In the genomic region with DNA sequence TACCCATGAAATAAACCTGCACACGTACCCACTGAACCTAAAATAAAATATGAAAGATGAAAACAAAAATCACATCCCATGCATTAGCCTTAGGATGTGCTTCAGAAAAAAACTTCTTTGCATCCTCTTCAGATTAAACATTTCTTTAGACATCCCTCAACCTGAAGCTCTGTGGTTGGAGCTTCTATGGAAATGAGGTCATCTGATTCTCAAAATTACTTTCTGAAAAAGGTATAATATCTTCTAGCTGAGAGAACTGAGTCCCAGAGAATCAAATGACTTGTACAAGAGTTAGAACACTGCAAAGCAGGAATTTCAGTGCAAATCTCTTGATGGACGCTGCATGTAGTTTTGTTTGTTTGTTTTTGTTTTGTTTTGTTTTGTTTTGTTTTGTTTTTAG, we compare ENCODE assay signal across 29 cellular contexts.
"Had no signal": no experiment of that assay in that cellular context is flagged by ENCODE, and none has a peak within 500 bp of the region (broad histone marks: within the 10 kb centered on the region; RNA-seq: fewer than 3 reads in every experiment).

No MANE protein-coding gene starts in this region.

- H3K36me3 ChIP-seq: MG63, Peyer's patch had no signal

- H3K4me3 Mint-ChIP-seq: activated B cell treated with CpG ODN at 0.5 μM for 24 hours; activated CD8-positive, alpha-beta T cell treated with anti-CD3 and anti-CD28 coated beads for 36 hours; activated naive CD4-positive, alpha-beta T cell treated with anti-CD3 and anti-CD28 coated beads, Interleukin-2, amount 10 ng/mL, durations not matched to agents 7 days and 5 days; activated naive CD8-positive, alpha-beta T cell; activated naive CD8-positive, alpha-beta T cell treated with anti-CD3 and anti-CD28 coated beads, Interleukin-2, amount 50 U/mL, for 24 hours; brain had no signal

- DNase-seq: activated B cell treated with CpG ODN at 0.5 μM for 24 hours; activated CD4-positive, alpha-beta T cell treated with anti-CD3 and anti-CD28 coated beads for 48 hours; activated CD4-positive, CD25-positive, alpha-beta regulatory T cell treated with anti-CD3 and anti-CD28 coated beads, Interleukin-2, amount 50 U/mL, for 72 hours; activated CD8-positive, alpha-beta memory T cell treated with anti-CD3 and anti-CD28 coated beads, Interleukin-2, amount 50 U/mL, for 48 hours; activated CD8-positive, alpha-beta T cell treated with anti-CD3 and anti-CD28 coated beads for 36 hours; activated gamma-delta T cell treated with Interleukin-2 at 50 U/mL for 16 hours; activated naive CD4-positive, alpha-beta T cell treated with anti-CD3 and anti-CD28 coated beads, Interleukin-2, amount 10 ng/mL, durations not matched to agents 7 days and 5 days; activated naive CD8-positive, alpha-beta T cell treated with anti-CD3 and anti-CD28 coated beads, Interleukin-2, amount 50 U/mL, for 24 hours; anterior cingulate cortex; caudate nucleus; cerebellar nuclear complex; Kasumi-1; KG1; MG63; NCI-H1048; NCI-H1105 treated with DMSO at 0.1 percent for 48 hours; NCI-H1436 treated with DMSO at 0.1 percent for 48 hours; NCI-H1694 treated with DMSO at 0.1 percent for 48 hours; NCI-H2029; NCI-H345; NCI-H524 treated with DMSO at 0.1 percent for 48 hours; PC-3; Peyer's patch; RPMI8226; SW 1271; T-helper 9 cell had no signal

- ATAC-seq: activated CD8-positive, alpha-beta T cell treated with anti-CD3 and anti-CD28 coated beads for 36 hours; activated naive CD8-positive, alpha-beta T cell treated with anti-CD3 and anti-CD28 coated beads, Interleukin-2, amount 50 U/mL, for 24 hours; PC-3 had no signal

- H3K27me3 Mint-ChIP-seq: activated naive CD8-positive, alpha-beta T cell had no signal

- H3K36me3 Mint-ChIP-seq: activated naive CD8-positive, alpha-beta T cell; brain had no signal

- H3K27ac Mint-ChIP-seq: activated B cell treated with CpG ODN at 0.5 μM for 24 hours; activated CD8-positive, alpha-beta T cell treated with anti-CD3 and anti-CD28 coated beads for 36 hours; activated naive CD4-positive, alpha-beta T cell treated with anti-CD3 and anti-CD28 coated beads, Interleukin-2, amount 10 ng/mL, durations not matched to agents 7 days and 5 days; activated naive CD8-positive, alpha-beta T cell; activated naive CD8-positive, alpha-beta T cell treated with anti-CD3 and anti-CD28 coated beads, Interleukin-2, amount 50 U/mL, for 24 hours; brain had no signal

- H3K4me1 Mint-ChIP-seq: activated B cell treated with CpG ODN at 0.5 μM for 24 hours had no signal

- H3K4me3 ChIP-seq: MG63, Peyer's patch had no signal

- H3K9me3 ChIP-seq: MG63, Peyer's patch had no signal

- H3K9me3 Mint-ChIP-seq: activated B cell treated with CpG ODN at 0.5 μM for 24 hours; activated CD8-positive, alpha-beta T cell treated with anti-CD3 and anti-CD28 coated beads for 36 hours; activated naive CD8-positive, alpha-beta T cell treated with anti-CD3 and anti-CD28 coated beads, Interleukin-2, amount 50 U/mL, for 24 hours; brain had no signal

- H3K27me3 ChIP-seq: MG63, Peyer's patch had no signal

- H3K27ac ChIP-seq: Peyer's patch, VCaP had no signal
